In the genomic region with DNA sequence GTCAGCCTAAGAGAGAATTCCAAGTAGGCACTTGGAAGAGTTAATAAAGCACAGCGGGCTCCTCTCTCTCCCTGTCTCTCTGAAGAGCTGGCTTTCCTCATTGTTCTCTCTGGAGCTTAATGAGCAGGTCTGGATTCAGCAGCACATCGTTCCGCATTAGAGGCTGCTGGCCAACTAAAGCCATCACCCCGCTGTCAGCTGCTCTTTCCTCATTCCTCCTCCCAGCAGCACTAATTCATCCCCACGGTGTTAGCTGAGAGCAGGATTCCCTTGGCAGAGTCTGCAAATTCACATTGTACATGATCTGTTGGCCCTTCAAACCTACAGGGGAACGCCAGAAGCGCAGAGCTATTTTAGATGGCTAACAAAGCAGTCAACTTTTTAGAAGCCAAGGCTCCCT, we compare ENCODE assay signal across 10 cellular contexts. TPM values are rescaled to one million over a fixed set of nuclear protein-coding genes. Genes with fewer than 3 reads are reported as not detected.
DNase-seq lines count a peak whose midpoint lies in the region; ATAC-seq, FAIRE-seq and TF ChIP-seq lines count a peak whose summit lies in the region.
"Had no signal": no experiment of that assay in that cellular context is flagged by ENCODE, and none has a peak within 500 bp of the region (broad histone marks: within the 10 kb centered on the region; RNA-seq: fewer than 3 reads in every experiment).

No MANE protein-coding gene starts in this region.

- CTCF ChIA-PET in HEK293T (lab: Yijun Ruan, JAX), result no interaction called here

- H3K4me1 ChIP-seq in heart right ventricle (peaks cover 0 to 28% (median 4%) of the 10 kb centered on the region in 9 donors), pancreas (no peaks in the 10 kb centered on the region)

- H3K9me3 ChIP-seq in WERI-Rb-1 (ENCODE audit: severe bottlenecking) (no peaks in the 10 kb centered on the region), heart right ventricle (no peaks in the 10 kb centered on the region), pancreas (no peaks in the 10 kb centered on the region)

- WGBS in heart right ventricle, 2 donors, result 13 to 20% methylated on average over 7 of the region's 7 CpGs
- WGBS in pancreas, 2 donors, result 64 to 71% methylated on average over 7 of the region's 7 CpGs

- H3K27me3 ChIP-seq in WERI-Rb-1 (ENCODE audit: insufficient read depth, low read depth, severe bottlenecking), result no peaks in the 10 kb centered on the region
- H3K27me3 ChIP-seq in heart right ventricle, result no peaks in the 10 kb centered on the region
- no peaks in the 10 kb centered on the region for H3K27me3 ChIP-seq in pancreas

- POLR2A ChIA-PET in HEK293T (lab: Yijun Ruan, JAX), result no interaction called here

- no peak for FAIRE-seq in pancreas (lab: Jason Lieb, UNC)

- DNase-seq in EH (ENCODE audit: low read depth) (peak; percentile 24), WERI-Rb-1 (peak; percentile 51), heart right ventricle (peak; percentile 37 to 79), pancreas (no peak), NCI-H1694 (lab: John Stamatoyannopoulos, UW) (no peak), HEK293T (ENCODE audit: extremely low spot score) (no peak)
- DNase-seq: NCI-H226 had no signal

- H3K36me3 ChIP-seq in WERI-Rb-1 (peaks cover 16% of the 10 kb centered on the region), heart right ventricle (peaks cover 0 to 75% (median 4%) of the 10 kb centered on the region in 9 donors), pancreas (peaks cover 0 to 14% (median 0%) of the 10 kb centered on the region in 3 donors)

- TF ChIP-seq CTCF in WERI-Rb-1 (IDR thresholded peaks at IDR 0.05; ENCODE audit: low read depth, low read length), result no peak
- TF ChIP-seq CTCF in heart right ventricle (IDR thresholded peaks at IDR 0.05), result peak in 1 of 9 donors; percentile 9
- TF ChIP-seq CTCF in pancreas (IDR thresholded peaks at IDR 0.05), result no peak

- intact Hi-C loops in heart right ventricle (cut with DNase I) (loop anchor here in 2 of 10 donors (5.0 kb wide), 1 partner anchor 40 kb away; no protein-coding TSS in a partner anchor), pancreas (cut with DNase I) (no loop called here)

- H3K27ac ChIP-seq in WERI-Rb-1, result peak overlapping the region; percentile 28
- H3K27ac ChIP-seq in heart right ventricle, result peak overlapping the region in 7 of 10 donors; percentile 29 to 77 (median 64)
- no peak overlapping the region for H3K27ac ChIP-seq in pancreas

- peak; percentile 94 to 98 (median 97) for ATAC-seq in heart right ventricle
- peak in 3 of 4 donors; percentile 53 to 81 (median 61) for ATAC-seq in pancreas
- no peak for ATAC-seq in GM18907 (IDR thresholded peaks at IDR 0.05; ENCODE audit: unreplicated experiment)
- ATAC-seq in GM19324 (IDR thresholded peaks at IDR 0.05; ENCODE audit: low FRiP score, unreplicated experiment), result no peak
- ATAC-seq: left lobe of liver had no signal

- H3K4me3 ChIP-seq in WERI-Rb-1 (ENCODE audit: low read depth, low read length), result no peak overlapping the region
- no peak overlapping the region for H3K4me3 ChIP-seq in heart right ventricle
- no peak overlapping the region for H3K4me3 ChIP-seq in pancreas

TF ChIP-seq in HEK293T, 16 proteins besides CTCF, POLR2A, EP300 and RAD21:
- TF ChIP-seq FOXK2 (IDR thresholded peaks at IDR 0.05) (no peak), HDGF (IDR thresholded peaks at IDR 0.05; ENCODE audit: borderline replicate concordance) (no peak), ELF4 (IDR thresholded peaks at IDR 0.05) (no peak), FOXA1 (IDR thresholded peaks at IDR 0.05) (no peak), SUZ12 (IDR thresholded peaks at IDR 0.05) (no peak), ARNT (IDR thresholded peaks at IDR 0.05) (no peak), NFRKB (IDR thresholded peaks at IDR 0.05) (no peak), LEF1 (IDR thresholded peaks at IDR 0.05; ENCODE audit: borderline replicate concordance) (no peak), TARDBP (IDR thresholded peaks at IDR 0.05) (no peak), SP1 (IDR thresholded peaks at IDR 0.05) (no peak), ZNF384 (IDR thresholded peaks at IDR 0.05) (no peak), BHLHE40 (IDR thresholded peaks at IDR 0.05; ENCODE audit: borderline replicate concordance) (no peak), CTBP1 (IDR thresholded peaks at IDR 0.05; ENCODE audit: borderline replicate concordance) (no peak), L3MBTL2 (conservative IDR thresholded peaks at IDR 0.05) (no peak), FOXM1 (IDR thresholded peaks at IDR 0.05; ENCODE audit: borderline replicate concordance) (no peak)
- TF ChIP-seq, protein P1, sequence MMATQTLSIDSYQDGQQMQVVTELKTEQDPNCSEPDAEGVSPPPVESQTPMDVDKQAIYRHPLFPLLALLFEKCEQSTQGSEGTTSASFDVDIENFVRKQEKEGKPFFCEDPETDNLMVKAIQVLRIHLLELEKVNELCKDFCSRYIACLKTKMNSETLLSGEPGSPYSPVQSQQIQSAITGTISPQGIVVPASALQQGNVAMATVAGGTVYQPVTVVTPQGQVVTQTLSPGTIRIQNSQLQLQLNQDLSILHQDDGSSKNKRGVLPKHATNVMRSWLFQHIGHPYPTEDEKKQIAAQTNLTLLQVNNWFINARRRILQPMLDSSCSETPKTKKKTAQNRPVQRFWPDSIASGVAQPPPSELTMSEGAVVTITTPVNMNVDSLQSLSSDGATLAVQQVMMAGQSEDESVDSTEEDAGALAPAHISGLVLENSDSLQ (IDR thresholded peaks at IDR 0.05), result no peak

RNA-seq across cellular contexts. Expression of a gene that starts 44.2 kb away (rescaled TPM):
- 1 to 10 TPM in 1 of 10 donors, under 1 TPM in 5, not detected in 4; 0.25 to 2.2 (median 0.50) TPM for total RNA-seq in heart right ventricle
- polyA plus RNA-seq in heart right ventricle, result under 1 TPM in 1 of 2 donors, not detected in 1; 0.04 TPM
- total RNA-seq in pancreas, result under 1 TPM in 4 of 6 donors, not detected in 2; 0.14 to 0.69 (median 0.29) TPM
- under 1 TPM; 0.09 to 0.11 TPM for polyA plus RNA-seq in pancreas

Comparison
In these comparisons a context has a peak if more than half of its experiments do, and no peak if none do; other contexts are left out.
1. DNase-seq: peak in EH (single experiment), WERI-Rb-1 (single experiment) and heart right ventricle (2 of 2); none in pancreas (0 of 6), NCI-H1694 (single experiment) and HEK293T (single experiment).
2. H3K27ac ChIP-seq: peak in WERI-Rb-1 (single experiment) and heart right ventricle (7 of 10); none in pancreas (0 of 4).
3. ATAC-seq: peak in heart right ventricle (8 of 8) and pancreas (3 of 4); none in GM18907 (single experiment) and GM19324 (single experiment).